In the genomic region with DNA sequence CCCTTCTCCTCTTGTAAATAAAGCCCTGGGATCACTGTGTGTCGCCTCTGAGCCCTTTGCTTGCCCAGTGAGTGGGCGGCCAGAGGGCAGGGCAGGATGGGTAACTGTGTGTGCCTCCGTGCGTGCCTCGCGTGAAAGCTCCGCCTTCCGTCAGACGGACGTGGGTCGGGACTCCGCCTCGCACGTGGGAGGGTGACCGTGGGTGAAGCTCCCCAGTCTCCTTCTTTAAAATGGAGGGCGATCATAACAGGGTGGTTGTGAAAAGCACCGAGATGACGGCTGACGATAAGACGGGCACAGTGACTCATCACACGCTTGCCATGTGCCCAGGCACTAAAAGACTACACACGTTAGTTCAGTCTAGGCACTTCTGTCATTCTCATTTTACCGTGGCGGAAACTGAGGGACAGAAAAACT, we compare ENCODE assay signal across 8 cellular contexts. TPM values are rescaled to one million over a fixed set of nuclear protein-coding genes. Genes with fewer than 3 reads are reported as not detected.
DNase-seq lines count a peak whose midpoint lies in the region; ATAC-seq and TF ChIP-seq lines count a peak whose summit lies in the region.

No MANE protein-coding gene starts in this region.

- TF ChIP-seq POLR2A in uterus (IDR thresholded peaks at IDR 0.05): peak in 1 of 2 donors; percentile 16

- peak overlapping the region; percentile 86 to 89 for H3K27ac ChIP-seq in uterus

- peaks cover 3% of the 10 kb centered on the region in 2 donors for H3K4me1 ChIP-seq in uterus

- H3K27me3 ChIP-seq in uterus: no peaks in the 10 kb centered on the region

- peak; percentile 35 for ATAC-seq in GM18511 (IDR thresholded peaks at IDR 0.05; ENCODE audit: unreplicated experiment)
- no peak for ATAC-seq in GM21723 (IDR thresholded peaks at IDR 0.05; ENCODE audit: unreplicated experiment)

- H3K27ac Mint-ChIP-seq in progenitor cell of endocrine pancreas: peak overlapping the region; percentile 99

- H3K36me3 ChIP-seq in uterus: no peaks in the 10 kb centered on the region

- TF ChIP-seq CTCF in fibroblast of villous mesenchyme (IDR thresholded peaks at IDR 0.05; ENCODE audit: insufficient read depth, low read depth, low read length): no peak
- TF ChIP-seq CTCF in progenitor cell of endocrine pancreas (IDR thresholded peaks at IDR 0.05; ENCODE audit: unreplicated experiment): no peak
- TF ChIP-seq CTCF in uterus (IDR thresholded peaks at IDR 0.05): no peak

- peaks cover 38% of the 10 kb centered on the region for H3K4me1 Mint-ChIP-seq in progenitor cell of endocrine pancreas (ENCODE audit: low read depth)

- H3K36me3 Mint-ChIP-seq in progenitor cell of endocrine pancreas (ENCODE audit: insufficient read depth): peaks cover 21% of the 10 kb centered on the region

- no peaks in the 10 kb centered on the region for H3K9me3 Mint-ChIP-seq in progenitor cell of endocrine pancreas (ENCODE audit: low read depth)

- intact Hi-C loops in uterus (cut with DNase I; ENCODE audit: low total_unique reads): no loop called here

- H3K9me3 ChIP-seq in uterus: no peaks in the 10 kb centered on the region

- no peaks in the 10 kb centered on the region for H3K27me3 Mint-ChIP-seq in progenitor cell of endocrine pancreas

- peak; percentile 78 for DNase-seq in NCI-H69 (lab: John Stamatoyannopoulos, UW)
- peak; percentile 89 for DNase-seq in activated T-cell treated with anti-CD3 and anti-CD28 coated beads, Interleukin-2, amount 50 U/mL, for 1 hour
- DNase-seq in fibroblast of villous mesenchyme (ENCODE audit: low read depth): peak; percentile 78
- no peak for DNase-seq in progenitor cell of endocrine pancreas (ENCODE audit: low spot score, unreplicated experiment)
- peak; percentile 81 to 84 for DNase-seq in uterus
- DNase-seq in retina: no peak

- peak overlapping the region; percentile 39 for H3K4me3 ChIP-seq in fibroblast of villous mesenchyme (ENCODE audit: low read depth, low read length)
- peak overlapping the region; percentile 12 to 28 for H3K4me3 ChIP-seq in uterus

- peak overlapping the region; percentile 97 for H3K4me3 Mint-ChIP-seq in progenitor cell of endocrine pancreas (ENCODE audit: low read depth)

RNA-seq across cellular contexts. Expression of gene PHB2, which starts 9.2 kb away (rescaled TPM):
- total RNA-seq in fibroblast of villous mesenchyme: 143 and 155 TPM in 2 replicates
- 339 and 353 TPM in 2 replicates for total RNA-seq in progenitor cell of endocrine pancreas
- 100 to 1,000 TPM; 129 to 167 (median 145) TPM for total RNA-seq in uterus

RNA-seq across cellular contexts. Expression of gene EMG1, which starts 9.4 kb away (rescaled TPM):
- total RNA-seq in fibroblast of villous mesenchyme (32.9 and 44.9 TPM in 2 replicates), progenitor cell of endocrine pancreas (67.9 and 73.1 TPM in 2 replicates), uterus (10 to 100 TPM; 25.9 to 62.8 (median 44.0) TPM)

RNA-seq across cellular contexts. Expression of gene PTPN6, which starts 10.1 kb away (rescaled TPM):
- not detected in 2 replicates for total RNA-seq in fibroblast of villous mesenchyme
- 65.4 and 70.2 TPM in 2 replicates for total RNA-seq in progenitor cell of endocrine pancreas
- 10 to 100 TPM in 2 of 4 donors, under 1 TPM in 2; 0.59 to 19.8 (median 5.9) TPM for total RNA-seq in uterus

RNA-seq across cellular contexts. Expression of gene C12orf57, which starts 17.5 kb away (rescaled TPM):
- total RNA-seq in fibroblast of villous mesenchyme (94.7 and 96.7 TPM in 2 replicates), progenitor cell of endocrine pancreas (268 and 277 TPM in 2 replicates), uterus (1,000 to 10,000 TPM in 2 of 4 donors, 100 to 1,000 TPM in 2; 259 to 2,496 (median 1,289) TPM)

RNA-seq across cellular contexts. Expression of gene RNU7-1, which starts 17.7 kb away (rescaled TPM):
- not detected in 2 replicates for total RNA-seq in fibroblast of villous mesenchyme
- total RNA-seq in progenitor cell of endocrine pancreas: not detected in 2 replicates
- total RNA-seq in uterus: not detected

Comparison
In these comparisons a context has a peak if more than half of its experiments do, and no peak if none do; other contexts are left out.
1. DNase-seq: peak in NCI-H69 (single experiment), activated T-cell treated with anti-CD3 and anti-CD28 coated beads, Interleukin-2, amount 50 U/mL, for 1 hour (single experiment), fibroblast of villous mesenchyme (single experiment) and uterus (2 of 2); none in progenitor cell of endocrine pancreas (single experiment) and retina (single experiment).